ENCODE assay signal across 16 cellular contexts in the genomic region with DNA sequence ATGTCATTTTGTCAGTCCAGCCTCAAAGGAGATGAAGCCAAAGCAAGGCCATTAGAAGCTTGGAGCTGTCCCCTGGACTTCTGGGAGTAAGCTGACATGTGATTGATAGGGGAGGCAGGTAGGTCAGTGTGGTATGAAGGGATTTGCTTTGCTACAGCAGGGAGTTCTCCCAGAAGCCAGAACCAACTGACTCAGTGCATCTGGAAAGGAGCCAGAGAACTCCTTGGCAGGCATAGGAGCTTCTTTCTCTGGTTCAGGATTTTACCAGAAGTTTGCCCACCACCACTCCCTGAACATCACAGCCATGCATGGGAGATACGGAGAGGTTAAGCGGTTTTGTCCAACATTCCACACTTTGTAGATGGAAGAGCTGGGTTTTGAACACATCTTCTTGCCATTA. TPM values are rescaled to one million over a fixed set of nuclear protein-coding genes. Genes with fewer than 3 reads are reported as not detected.
DNase-seq lines count a peak whose midpoint lies in the region; ATAC-seq, FAIRE-seq and TF ChIP-seq lines count a peak whose summit lies in the region.
"Had no signal": no experiment of that assay in that cellular context is flagged by ENCODE, and none has a peak within 500 bp of the region (broad histone marks: within the 10 kb centered on the region; RNA-seq: fewer than 3 reads in every experiment).

No MANE protein-coding gene starts in this region.

- H2AK5ac ChIP-seq in H1 (ENCODE audit: low read depth, low read length) (no peak overlapping the region), trophoblast cell (ENCODE audit: low read length) (peak overlapping the region; percentile 35), neuronal stem cell (ENCODE audit: low read depth, low read length) (no peak overlapping the region)

- H4K91ac ChIP-seq in H1 (replicated peaks; ENCODE audit: insufficient read length, low read length) = no peak overlapping the region
- H4K91ac ChIP-seq in trophoblast cell (ENCODE audit: low read depth, low read length) = no peak overlapping the region
- H4K91ac ChIP-seq in neuronal stem cell (ENCODE audit: low read depth, low read length, poor library complexity) = no peak overlapping the region

- no peak overlapping the region for H3K23ac ChIP-seq in H1 (ENCODE audit: insufficient read length)
- no peak overlapping the region for H3K23ac ChIP-seq in trophoblast cell (ENCODE audit: low read length)
- no peak overlapping the region for H3K23ac ChIP-seq in neuronal stem cell (ENCODE audit: low read depth, low read length, poor library complexity)

- H2BK120ac ChIP-seq in H1 (replicated peaks; ENCODE audit: low read depth, low read length) (no peak overlapping the region), trophoblast cell (ENCODE audit: insufficient read depth, low read length, poor library complexity) (peak overlapping the region; percentile 49), neuronal stem cell (ENCODE audit: low read depth, low read length) (no peak overlapping the region)

- no peak overlapping the region for H4K8ac ChIP-seq in H1 (ENCODE audit: extremely low read depth, insufficient read depth, low read length)
- H4K8ac ChIP-seq in trophoblast cell (ENCODE audit: low read depth, low read length) = no peak overlapping the region
- H4K8ac ChIP-seq in neuronal stem cell (ENCODE audit: low read depth, low read length) = no peak overlapping the region

- no peak for TF ChIP-seq CTCF in PC-3 (conservative IDR thresholded peaks at IDR 0.05; ENCODE audit: low read depth, low read length)
- no peak for TF ChIP-seq CTCF in H1 (IDR thresholded peaks at IDR 0.05; ENCODE audit: control extremely low read depth in 1 of 3, insufficient read depth in 1 of 3, low read depth in 1 of 3, low read length in 3 of 3)
- TF ChIP-seq CTCF in MM.1S (IDR thresholded peaks at IDR 0.05; ENCODE audit: low read length) = no peak

- H4K20me1 ChIP-seq in PC-3 (ENCODE audit: low read length) (no peaks in the 10 kb centered on the region), H1 (replicated peaks in 1 of 2; ENCODE audit: control insufficient read depth in 1 of 2, insufficient read depth in 2 of 2, low read length in 2 of 2) (no peaks in the 10 kb centered on the region), MM.1S (ENCODE audit: insufficient read depth, low read length) (no peaks in the 10 kb centered on the region)

- no peak for TF ChIP-seq POLR2A in H1 (IDR thresholded peaks at IDR 0.05; ENCODE audit: control extremely low read depth in 1 of 2, low read depth in 2 of 2, low read length in 2 of 2)

- peak overlapping the region; percentile 57; the same call in 1 of the 2 replicates for H2BK20ac ChIP-seq in H1 (ENCODE audit: low read length)

- ATAC-seq in PC-3 = peak; percentile 80
- ATAC-seq: WTC11 had no signal

- H3K9me2 ChIP-seq in PC-3 (replicated peaks; ENCODE audit: low read length) (no peaks in the 10 kb centered on the region), MM.1S (replicated peaks; ENCODE audit: insufficient read depth, low read length) (no peaks in the 10 kb centered on the region)

- H2AFZ ChIP-seq in PC-3 (ENCODE audit: low read length) (no peak overlapping the region), H1 (ENCODE audit: low read length) (no peak overlapping the region), trophoblast cell (ENCODE audit: insufficient read depth, low read length, poor library complexity) (no peak overlapping the region), MM.1S (ENCODE audit: low read length) (no peak overlapping the region), neuronal stem cell (ENCODE audit: low read length) (no peak overlapping the region)

- no peaks in the 10 kb centered on the region for H3K79me2 ChIP-seq in PC-3 (ENCODE audit: low read length)
- no peaks in the 10 kb centered on the region for H3K79me2 ChIP-seq in H1 (ENCODE audit: control insufficient read depth in 1 of 2, insufficient read depth in 2 of 2, low read length in 2 of 2)
- H3K79me2 ChIP-seq in trophoblast cell (ENCODE audit: control insufficient read depth, insufficient read depth, low read length, poor library complexity) = no peaks in the 10 kb centered on the region
- no peaks in the 10 kb centered on the region for H3K79me2 ChIP-seq in MM.1S (ENCODE audit: low read length)

- DNase-seq in ELR (ENCODE audit: low read depth) (peak; percentile 69), PC-3 (peak; percentile 76), H1 (ENCODE audit: low read depth in 1 of 2, low spot score in 2 of 2) (no peak), trophoblast cell (no peak), MM.1S (no peak), AG08396 (ENCODE audit: low spot score) (no peak), neuronal stem cell (ENCODE audit: low spot score) (no peak)
- DNase-seq: Karpas-422; NCI-H345; SIG-M5; stimulated activated CD4-positive, alpha-beta T cell treated with anti-CD3 and anti-CD28 coated beads, Interleukin-4, amount 100 ng/mL, for 24 hours had no signal

- no peaks in the 10 kb centered on the region; the same call in 1 of the 2 replicates for H3K23me2 ChIP-seq in H1 (ENCODE audit: low read depth, low read length)

- H3K4ac ChIP-seq in H1 (replicated peaks; ENCODE audit: insufficient read length, low read depth, low read length) (no peak overlapping the region), trophoblast cell (ENCODE audit: low read depth, low read length) (no peak overlapping the region), neuronal stem cell (ENCODE audit: low read length) (no peak overlapping the region)

- no peak for TF ChIP-seq EP300 in H1 (IDR thresholded peaks at IDR 0.05; ENCODE audit: borderline replicate concordance in 1 of 2, low read depth in 2 of 2, low read length in 2 of 2)

- TF ChIP-seq RAD21 in H1 (IDR thresholded peaks at IDR 0.05 in 1 of 2, conservative IDR thresholded peaks at IDR 0.05 in 1 of 2; ENCODE audit: low read depth in 2 of 2, low read length in 2 of 2) = no peak

- H3K4me2 ChIP-seq in PC-3 (ENCODE audit: low read length) (no peak overlapping the region), H1 (ENCODE audit: insufficient read depth in 1 of 2, low read depth in 2 of 2, low read length in 2 of 2) (no peak overlapping the region), trophoblast cell (ENCODE audit: low read length) (no peak overlapping the region), MM.1S (ENCODE audit: low read depth, low read length) (no peak overlapping the region), neuronal stem cell (ENCODE audit: insufficient read depth, low read length, poor library complexity, severe bottlenecking) (no peak overlapping the region)

- H3K79me1 ChIP-seq in H1 (ENCODE audit: low read depth, low read length) = no peaks in the 10 kb centered on the region
- H3K79me1 ChIP-seq in trophoblast cell (ENCODE audit: low read length) = peaks cover 4% of the 10 kb centered on the region
- H3K79me1 ChIP-seq in neuronal stem cell (ENCODE audit: low read depth, low read length) = no peaks in the 10 kb centered on the region

- H3K4me3 ChIP-seq in PC-3 (ENCODE audit: low read length) (no peak overlapping the region), H1 (ENCODE audit: extremely low read depth in 1 of 4, insufficient read depth in 2 of 4, low read depth in 3 of 4, low read length in 4 of 4) (no peak overlapping the region), trophoblast cell (ENCODE audit: low read depth, low read length) (no peak overlapping the region), MM.1S (ENCODE audit: low read length) (no peak overlapping the region), neuronal stem cell (ENCODE audit: low read length in 2 of 2) (no peak overlapping the region)
- H3K4me3 ChIP-seq: adrenal gland had no signal

- CTCF ChIA-PET in PC-3 (lab: Charles Lee) = no interaction called here
- CTCF ChIA-PET in H1 (lab: Charles Lee; ENCODE audit: partially characterized antibody) = interaction anchor here (0.6 to 1.0 kb wide), 3 partner anchors 11 to 30 kb away, joined by 3 to 5 read pairs (median 5); no protein-coding TSS in a partner anchor

- WGBS in H1 (ENCODE audit: extremely low coverage in 1 of 2, insufficient coverage in 1 of 2, insufficient read length in 1 of 2, insufficient replicate concordance in 2 of 2, low coverage in 1 of 2, low lambda C conversion rate in 2 of 2, missing lambda C conversion rate in 1 of 2), 2 experiments = 95% methylated on average over 2 of the region's 2 CpGs; no CpG with 5 or more reads in 1 of the 2 experiments
- no CpG with 5 or more reads among the region's 2 CpGs for WGBS in trophoblast cell (ENCODE audit: extremely low coverage, insufficient coverage, insufficient read length)
- WGBS in neuronal stem cell (ENCODE audit: extremely low coverage in 2 of 2, insufficient read length in 2 of 2, insufficient replicate concordance in 1 of 2), 2 donors = no CpG with 5 or more reads among the region's 2 CpGs

- no peak overlapping the region for H2BK15ac ChIP-seq in H1 (ENCODE audit: low read length)
- no peak overlapping the region for H2BK15ac ChIP-seq in neuronal stem cell (ENCODE audit: low read length)

- no peaks in the 10 kb centered on the region for H3F3A ChIP-seq in PC-3 (ENCODE audit: low read length, unreplicated experiment)
- no peaks in the 10 kb centered on the region for H3F3A ChIP-seq in MM.1S (ENCODE audit: insufficient read depth, low read length)

- H2BK5ac ChIP-seq in H1 (ENCODE audit: low read depth, low read length) = no peak overlapping the region
- H2BK5ac ChIP-seq in trophoblast cell (ENCODE audit: low read depth, low read length, poor library complexity) = peak overlapping the region; percentile 46
- no peak overlapping the region for H2BK5ac ChIP-seq in neuronal stem cell (ENCODE audit: low read length)

- peaks cover 15% of the 10 kb centered on the region for H3K4me1 ChIP-seq in PC-3 (ENCODE audit: insufficient read depth, low read length)
- H3K4me1 ChIP-seq in H1 (replicated peaks in 1 of 4; ENCODE audit: control insufficient read depth in 3 of 4, insufficient read depth in 4 of 4, low read length in 3 of 4) = peaks cover 0 to 3% (median 0%) of the 10 kb centered on the region in 4 experiments; a peak in 1 of 7 replicates
- peaks cover 0 to 2% of the 10 kb centered on the region in 2 experiments for H3K4me1 ChIP-seq in trophoblast cell (ENCODE audit: control insufficient read depth in 1 of 2, insufficient read depth in 2 of 2, low read length in 2 of 2)
- no peaks in the 10 kb centered on the region for H3K4me1 ChIP-seq in MM.1S (ENCODE audit: low read length)
- no peaks in the 10 kb centered on the region for H3K4me1 ChIP-seq in neuronal stem cell (ENCODE audit: control insufficient read depth in 2 of 2, insufficient read depth in 1 of 2, low read depth in 1 of 2, low read length in 2 of 2)
- H3K4me1 ChIP-seq: adrenal gland had no signal

- peaks cover 3% of the 10 kb centered on the region; the same call in 1 of the 2 replicates for H3K9me3 ChIP-seq in PC-3 (ENCODE audit: low read length)
- peaks cover 9 to 14% of the 10 kb centered on the region in 2 experiments for H3K9me3 ChIP-seq in H1 (ENCODE audit: insufficient read depth in 2 of 2, low read depth in 1 of 2, low read length in 1 of 2)
- H3K9me3 ChIP-seq in trophoblast cell (ENCODE audit: insufficient read depth, low read depth, low read length) = peaks cover 5% of the 10 kb centered on the region
- no peaks in the 10 kb centered on the region for H3K9me3 ChIP-seq in MM.1S (replicated peaks; ENCODE audit: insufficient read depth, low read length)
- H3K9me3 ChIP-seq in neuronal stem cell (replicated peaks in 1 of 2; ENCODE audit: control insufficient read depth in 2 of 2, insufficient read depth in 1 of 2, low read depth in 1 of 2, low read length in 2 of 2) = peaks cover 5 to 7% of the 10 kb centered on the region in 2 donors
- H3K9me3 ChIP-seq: adrenal gland had no signal

- no peak for FAIRE-seq in H1 (lab: Jason Lieb, UNC)
- FAIRE-seq: GM12891, GM19239 had no signal

- no peak overlapping the region for H4K5ac ChIP-seq in H1 (ENCODE audit: insufficient read length, low read depth, low read length)

- intact Hi-C loops in PC-3 (cut with micrococcal nuclease) = no loop called here

- H3K14ac ChIP-seq in H1 (ENCODE audit: insufficient read length) = no peak overlapping the region
- H3K14ac ChIP-seq in trophoblast cell (ENCODE audit: low read length) = no peak overlapping the region
- no peak overlapping the region for H3K14ac ChIP-seq in neuronal stem cell (ENCODE audit: low read length)

- no peak overlapping the region for H3K9ac ChIP-seq in PC-3 (ENCODE audit: low read length)
- no peak overlapping the region for H3K9ac ChIP-seq in H1 (replicated peaks in 1 of 4; ENCODE audit: extremely low read depth in 1 of 4, low read depth in 3 of 4, low read length in 3 of 4)
- H3K9ac ChIP-seq in trophoblast cell (ENCODE audit: low read length) = no peak overlapping the region
- H3K9ac ChIP-seq in MM.1S (ENCODE audit: low read length) = no peak overlapping the region
- no peak overlapping the region for H3K9ac ChIP-seq in neuronal stem cell (ENCODE audit: low read depth, low read length, poor library complexity)

- BruUV-seq in PC-3 (replicated peaks; lab: Mats Ljungman, UMichigan) = no TSS peak

- H3K27ac ChIP-seq in PC-3 (ENCODE audit: low read length) = no peak overlapping the region
- H3K27ac ChIP-seq in H1 (ENCODE audit: low read depth, low read length) = no peak overlapping the region
- no peak overlapping the region for H3K27ac ChIP-seq in trophoblast cell (ENCODE audit: low read depth, low read length)
- no peak overlapping the region for H3K27ac ChIP-seq in MM.1S (ENCODE audit: low read length)
- no peak overlapping the region for H3K27ac ChIP-seq in neuronal stem cell (replicated peaks; ENCODE audit: low read length)
- H3K27ac ChIP-seq: adrenal gland had no signal

- H3K18ac ChIP-seq in H1 (ENCODE audit: extremely low read depth, low read length) (peak overlapping the region; percentile 24; the same call in 1 of the 2 replicates), trophoblast cell (ENCODE audit: low read length) (no peak overlapping the region), neuronal stem cell (ENCODE audit: low read length) (no peak overlapping the region)

- POLR2A ChIA-PET in PC-3 (lab: Charles Lee; ENCODE audit: unreplicated experiment) = interaction anchor here (0.7 kb wide), 1 partner anchor 96 kb away, joined by 3 read pairs; no protein-coding TSS in a partner anchor
- POLR2A ChIA-PET in H1 (lab: Charles Lee; ENCODE audit: partially characterized antibody) = no interaction called here

- no peak overlapping the region for H3K56ac ChIP-seq in H1 (replicated peaks; ENCODE audit: insufficient read length, low read depth, low read length)

- H4K12ac ChIP-seq in trophoblast cell (ENCODE audit: low read depth, low read length) = no peak overlapping the region

- 0 out of 2 replicates have a peak overlapping the region, but pooled peaks have one; percentile 13 for H2BK12ac ChIP-seq in H1 (ENCODE audit: low read depth, low read length)
- H2BK12ac ChIP-seq in trophoblast cell (ENCODE audit: low read length) = peak overlapping the region; percentile 60
- no peak overlapping the region for H2BK12ac ChIP-seq in neuronal stem cell (ENCODE audit: low read length)

- no peaks in the 10 kb centered on the region for H3K36me3 ChIP-seq in PC-3 (ENCODE audit: low read depth, low read length)
- peaks cover 0 to 10% (median 0%) of the 10 kb centered on the region in 4 experiments; a peak in 3 of 8 replicates for H3K36me3 ChIP-seq in H1 (ENCODE audit: control insufficient read depth in 2 of 4, insufficient read depth in 4 of 4, low read length in 3 of 4)
- no peaks in the 10 kb centered on the region for H3K36me3 ChIP-seq in trophoblast cell (ENCODE audit: control insufficient read depth in 1 of 2, insufficient read depth in 2 of 2, low read length in 2 of 2)
- no peaks in the 10 kb centered on the region for H3K36me3 ChIP-seq in MM.1S (replicated peaks; ENCODE audit: insufficient read depth, low read length)
- H3K36me3 ChIP-seq in neuronal stem cell (replicated peaks in 1 of 2; ENCODE audit: control insufficient read depth in 2 of 2, insufficient read depth in 2 of 2, low read length in 2 of 2) = no peaks in the 10 kb centered on the region
- H3K36me3 ChIP-seq: adrenal gland had no signal

- H3K27me3 ChIP-seq in PC-3 (ENCODE audit: low read length) (no peaks in the 10 kb centered on the region), H1 (replicated peaks in 1 of 4; ENCODE audit: control insufficient read depth in 3 of 4, extremely low read depth in 1 of 4, insufficient read depth in 3 of 4, low read length in 3 of 4) (no peaks in the 10 kb centered on the region), trophoblast cell (ENCODE audit: insufficient read depth, low read length) (no peaks in the 10 kb centered on the region), MM.1S (replicated peaks; ENCODE audit: insufficient read depth, low read length) (no peaks in the 10 kb centered on the region), neuronal stem cell (ENCODE audit: control insufficient read depth in 3 of 3, insufficient read depth in 3 of 3, low read depth in 1 of 3, low read length in 3 of 3) (peaks cover 0 to 2% (median 0%) of the 10 kb centered on the region in 3 experiments)
- H3K27me3 ChIP-seq: adrenal gland had no signal

RNA-seq across cellular contexts. Expression of a gene that starts 24.5 kb away (rescaled TPM):
- total RNA-seq in PC-3 (2014; rRNA removed) = not detected in 2 replicates
- total RNA-seq in H1 (2021; fragmentation: NEBNext Ultra II Directional; extraction: Animal tissue kit (Norgen Biotek cat#: 25700)) = 0.09 TPM in 1 of 2 replicates, not detected in the other
- polyA plus RNA-seq in H1 (2011; rRNA removed) = 0.03 and 0.08 TPM in 2 replicates
- polyA plus RNA-seq in H1 (2011; cell fraction: cytosol; rRNA removed) = 0.04 TPM
- 0.03 TPM for polyA plus RNA-seq in H1 (2011; cell fraction: nucleus; rRNA removed)
- 0.09 to 0.17 TPM (median 0.10 TPM) in 3 of 4 replicates, not detected in the other for polyA plus RNA-seq in H1 (2012, experiment 1 of 2)
- polyA plus RNA-seq in H1 (2012, experiment 2 of 2) = not detected
- polyA plus RNA-seq in H1 (2013, experiment 1 of 2) = not detected
- polyA plus RNA-seq in H1 (2013, experiment 2 of 2) = 0.06 TPM
- 0.05 TPM in 1 of 2 replicates, not detected in the other for polyA minus RNA-seq in H1 (2011; rRNA and poly(A)+ RNA removed)
- polyA minus RNA-seq in H1 (2011; cell fraction: cytosol; rRNA and poly(A)+ RNA removed) = not detected
- not detected for polyA minus RNA-seq in H1 (2011; cell fraction: nucleus; rRNA and poly(A)+ RNA removed)
- polyA plus RNA-seq in trophoblast cell (2013) = 1.3 and 1.5 TPM in 2 replicates
- not detected for polyA plus RNA-seq in neuronal stem cell (2013, experiment 1 of 2)
- polyA plus RNA-seq in neuronal stem cell (2013, experiment 2 of 2) = not detected
- total RNA-seq: pulmonary artery endothelial cell had no signal

Comparison
In these comparisons a context has a peak if more than half of its experiments do, and no peak if none do; other contexts are left out.
1. DNase-seq: peak in ELR (single experiment) and PC-3 (single experiment); none in H1 (0 of 2), trophoblast cell (0 of 2), MM.1S (single experiment), AG08396 (single experiment) and neuronal stem cell (single experiment).